In genomic region chr10:31083765-31084184, GRCh38 we compare ENCODE assay signal across 8 cellular contexts. TPM values are rescaled to one million over a fixed set of nuclear protein-coding genes. Genes with fewer than 3 reads are reported as not detected.
DNase-seq lines count a peak whose midpoint lies in the region; ATAC-seq and TF ChIP-seq lines count a peak whose summit lies in the region.

No MANE protein-coding gene starts in this region.

- no peaks in the 10 kb centered on the region for H4K20me1 ChIP-seq in Karpas-422 (ENCODE audit: insufficient read depth, low read depth, low read length)

- no peak overlapping the region for H2AFZ ChIP-seq in Karpas-422 (ENCODE audit: low read length)

- TF ChIP-seq POLR2A in vagina (IDR thresholded peaks at IDR 0.05), result no peak

- H3K79me2 ChIP-seq in Karpas-422 (ENCODE audit: low read length), result no peaks in the 10 kb centered on the region

- H3K4me2 ChIP-seq in Karpas-422 (ENCODE audit: low read depth, low read length, poor library complexity, severe bottlenecking), result no peak overlapping the region

- no peak overlapping the region for H3K4me3 Mint-ChIP-seq in activated naive CD4-positive, alpha-beta T cell treated with anti-CD3 and anti-CD28 coated beads for 36 hours

- no peaks in the 10 kb centered on the region for H3K9me3 ChIP-seq in Karpas-422 (ENCODE audit: low read length)
- H3K9me3 ChIP-seq in vagina, result no peaks in the 10 kb centered on the region

- peaks cover 6% of the 10 kb centered on the region for H3K4me1 Mint-ChIP-seq in activated naive CD4-positive, alpha-beta T cell treated with anti-CD3 and anti-CD28 coated beads for 36 hours (ENCODE audit: low read depth)

- H3K36me3 ChIP-seq in Karpas-422 (ENCODE audit: insufficient read depth, low read length), result no peaks in the 10 kb centered on the region
- H3K36me3 ChIP-seq in vagina, result no peaks in the 10 kb centered on the region

- no peaks in the 10 kb centered on the region for H3K9me2 ChIP-seq in Karpas-422 (replicated peaks; ENCODE audit: insufficient read depth, low read length)

- H3K27me3 Mint-ChIP-seq in activated naive CD4-positive, alpha-beta T cell treated with anti-CD3 and anti-CD28 coated beads for 36 hours (ENCODE audit: low read depth), result no peaks in the 10 kb centered on the region

- TF ChIP-seq CTCF in vagina (IDR thresholded peaks at IDR 0.05), result peak in 1 of 3 experiments; percentile 25

- H3K9me3 Mint-ChIP-seq in activated naive CD4-positive, alpha-beta T cell treated with anti-CD3 and anti-CD28 coated beads for 36 hours, result no peaks in the 10 kb centered on the region

- intact Hi-C loops in activated naive CD4-positive, alpha-beta T cell treated with anti-CD3 and anti-CD28 coated beads for 36 hours (cut with micrococcal nuclease), result loop anchor here (1.0 to 10.0 kb wide), 7 partner anchors 236 to 725 kb away; partner anchors contain the start of gene ZEB1
- intact Hi-C loops in vagina (cut with DNase I), result no loop called here

- CTCF ChIA-PET in activated naive CD4-positive, alpha-beta T cell treated with anti-CD3 and anti-CD28 coated beads for 36 hours (lab: Charles Lee), result interaction anchor here (0.6 to 3.2 kb wide), 18 partner anchors 10 to 833 kb away, joined by 3 to 15 read pairs (median 3); partner anchors contain the start of gene ZNF438

- H3K27ac ChIP-seq in Karpas-422 (ENCODE audit: low read length) (no peak overlapping the region), vagina (no peak overlapping the region)

- H3K27me3 ChIP-seq in Karpas-422 (ENCODE audit: low read length), result no peaks in the 10 kb centered on the region
- H3K27me3 ChIP-seq in vagina, result no peaks in the 10 kb centered on the region

- no peak overlapping the region for H3K4me3 ChIP-seq in Karpas-422 (ENCODE audit: low read length)
- H3K4me3 ChIP-seq in vagina, result no peak overlapping the region

- H3K4me1 ChIP-seq in Karpas-422 (ENCODE audit: low read length) (no peaks in the 10 kb centered on the region), vagina (no peaks in the 10 kb centered on the region)

- H3K27ac Mint-ChIP-seq in activated naive CD4-positive, alpha-beta T cell treated with anti-CD3 and anti-CD28 coated beads for 36 hours, result peak overlapping the region; percentile 54

- no peak overlapping the region for H3K9ac ChIP-seq in Karpas-422 (ENCODE audit: low read length)

- peak; percentile 77 for ATAC-seq in SK-N-SH treated with all-trans-retinoic acid at 6 μM for 48 hours

- DNase-seq in DMS 273 (lab: John Stamatoyannopoulos, UW; ENCODE audit: unreplicated experiment) (peak; percentile 92), Karpas-422 (peak; percentile 77), hippocampal formation (lab: John Stamatoyannopoulos, UW) (peak; percentile 1 to 7), cerebellar nuclear complex (lab: John Stamatoyannopoulos, UW) (no peak), vagina (ENCODE audit: extremely low spot score in 2 of 2) (no peak)
- DNase-seq in activated naive CD4-positive, alpha-beta T cell treated with anti-CD3 and anti-CD28 coated beads for 36 hours, result peak; percentile 86
- DNase-seq in stimulated activated CD4-positive, alpha-beta T cell treated with anti-CD3 and anti-CD28 coated beads, Interleukin-2, amount 100 ng/mL, for 24 hours, result peak; percentile 67 to 72

- no peaks in the 10 kb centered on the region for H3K36me3 Mint-ChIP-seq in activated naive CD4-positive, alpha-beta T cell treated with anti-CD3 and anti-CD28 coated beads for 36 hours (ENCODE audit: low read depth)

TF ChIP-seq in SK-N-SH treated with all-trans-retinoic acid at 6 μM for 48 hours, 23 proteins besides CTCF, POLR2A, EP300 and RAD21 (continues in another document):
- no peak for TF ChIP-seq ESRRG (CRISPR knock-in tag; IDR thresholded peaks at IDR 0.05)
- TF ChIP-seq RARB (CRISPR knock-in tag; IDR thresholded peaks at IDR 0.05), result no peak
- TF ChIP-seq, protein P1, sequence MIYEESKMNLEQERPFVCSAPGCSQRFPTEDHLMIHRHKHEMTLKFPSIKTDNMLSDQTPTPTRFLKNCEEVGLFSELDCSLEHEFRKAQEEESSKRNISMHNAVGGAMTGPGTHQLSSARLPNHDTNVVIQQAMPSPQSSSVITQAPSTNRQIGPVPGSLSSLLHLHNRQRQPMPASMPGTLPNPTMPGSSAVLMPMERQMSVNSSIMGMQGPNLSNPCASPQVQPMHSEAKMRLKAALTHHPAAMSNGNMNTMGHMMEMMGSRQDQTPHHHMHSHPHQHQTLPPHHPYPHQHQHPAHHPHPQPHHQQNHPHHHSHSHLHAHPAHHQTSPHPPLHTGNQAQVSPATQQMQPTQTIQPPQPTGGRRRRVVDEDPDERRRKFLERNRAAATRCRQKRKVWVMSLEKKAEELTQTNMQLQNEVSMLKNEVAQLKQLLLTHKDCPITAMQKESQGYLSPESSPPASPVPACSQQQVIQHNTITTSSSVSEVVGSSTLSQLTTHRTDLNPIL (CRISPR knock-in tag; IDR thresholded peaks at IDR 0.05; ENCODE audit: low read depth), result no peak
- no peak for TF ChIP-seq CSDC2 (CRISPR knock-in tag; IDR thresholded peaks at IDR 0.05)
- no peak for TF ChIP-seq ZFP3 (CRISPR knock-in tag; IDR thresholded peaks at IDR 0.05)
- TF ChIP-seq TOX (CRISPR knock-in tag; IDR thresholded peaks at IDR 0.05; ENCODE audit: borderline replicate concordance), result no peak
- TF ChIP-seq, protein P2, sequence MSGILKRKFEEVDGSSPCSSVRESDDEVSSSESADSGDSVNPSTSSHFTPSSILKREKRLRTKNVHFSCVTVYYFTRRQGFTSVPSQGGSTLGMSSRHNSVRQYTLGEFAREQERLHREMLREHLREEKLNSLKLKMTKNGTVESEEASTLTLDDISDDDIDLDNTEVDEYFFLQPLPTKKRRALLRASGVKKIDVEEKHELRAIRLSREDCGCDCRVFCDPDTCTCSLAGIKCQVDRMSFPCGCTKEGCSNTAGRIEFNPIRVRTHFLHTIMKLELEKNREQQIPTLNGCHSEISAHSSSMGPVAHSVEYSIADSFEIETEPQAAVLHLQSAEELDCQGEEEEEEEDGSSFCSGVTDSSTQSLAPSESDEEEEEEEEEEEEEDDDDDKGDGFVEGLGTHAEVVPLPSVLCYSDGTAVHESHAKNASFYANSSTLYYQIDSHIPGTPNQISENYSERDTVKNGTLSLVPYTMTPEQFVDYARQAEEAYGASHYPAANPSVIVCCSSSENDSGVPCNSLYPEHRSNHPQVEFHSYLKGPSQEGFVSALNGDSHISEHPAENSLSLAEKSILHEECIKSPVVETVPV (CRISPR knock-in tag; IDR thresholded peaks at IDR 0.05), result no peak
- TF ChIP-seq POU6F1 (CRISPR knock-in tag; IDR thresholded peaks at IDR 0.05; ENCODE audit: borderline replicate concordance, low read depth), result no peak
- TF ChIP-seq, protein P3, sequence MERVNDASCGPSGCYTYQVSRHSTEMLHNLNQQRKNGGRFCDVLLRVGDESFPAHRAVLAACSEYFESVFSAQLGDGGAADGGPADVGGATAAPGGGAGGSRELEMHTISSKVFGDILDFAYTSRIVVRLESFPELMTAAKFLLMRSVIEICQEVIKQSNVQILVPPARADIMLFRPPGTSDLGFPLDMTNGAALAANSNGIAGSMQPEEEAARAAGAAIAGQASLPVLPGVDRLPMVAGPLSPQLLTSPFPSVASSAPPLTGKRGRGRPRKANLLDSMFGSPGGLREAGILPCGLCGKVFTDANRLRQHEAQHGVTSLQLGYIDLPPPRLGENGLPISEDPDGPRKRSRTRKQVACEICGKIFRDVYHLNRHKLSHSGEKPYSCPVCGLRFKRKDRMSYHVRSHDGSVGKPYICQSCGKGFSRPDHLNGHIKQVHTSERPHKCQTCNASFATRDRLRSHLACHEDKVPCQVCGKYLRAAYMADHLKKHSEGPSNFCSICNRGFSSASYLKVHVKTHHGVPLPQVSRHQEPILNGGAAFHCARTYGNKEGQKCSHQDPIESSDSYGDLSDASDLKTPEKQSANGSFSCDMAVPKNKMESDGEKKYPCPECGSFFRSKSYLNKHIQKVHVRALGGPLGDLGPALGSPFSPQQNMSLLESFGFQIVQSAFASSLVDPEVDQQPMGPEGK (CRISPR knock-in tag; IDR thresholded peaks at IDR 0.05; ENCODE audit: borderline replicate concordance), result no peak
- no peak for TF ChIP-seq ZNF8 (CRISPR knock-in tag; IDR thresholded peaks at IDR 0.05)
- no peak for TF ChIP-seq OSR1 (CRISPR knock-in tag; IDR thresholded peaks at IDR 0.05)

RNA-seq across cellular contexts. Expression of gene ZNF438, which starts 52.1 kb away (rescaled TPM):
- total RNA-seq in Karpas-422 (2014; rRNA removed; shearing (Covaris generic); ENCODE audit: low replicate concordance), result 0.26 and 3.1 TPM in 2 replicates
- total RNA-seq in activated naive CD4-positive, alpha-beta T cell treated with anti-CD3 and anti-CD28 coated beads for 36 hours, result 1 to 10 TPM; 2.4 to 2.6 TPM
- total RNA-seq in vagina, result 11.8 TPM

Comparison
In these comparisons a context has a peak if more than half of its experiments do, and no peak if none do; other contexts are left out.
1. DNase-seq: peak in DMS 273 (single experiment), Karpas-422 (single experiment), activated naive CD4-positive, alpha-beta T cell treated with anti-CD3 and anti-CD28 coated beads for 36 hours (single experiment), hippocampal formation (2 of 2) and stimulated activated CD4-positive, alpha-beta T cell treated with anti-CD3 and anti-CD28 coated beads, Interleukin-2, amount 100 ng/mL, for 24 hours (2 of 2); none in cerebellar nuclear complex (0 of 2) and vagina (0 of 2).